23 cellular contexts compared by ENCODE assay signal in genomic region chr1:221717491-221717865, GRCh38. TPM values are rescaled to one million over a fixed set of nuclear protein-coding genes. Genes with fewer than 3 reads are reported as not detected.
A peak's percentile ranks its signal among the peaks of the same experiment; 100 is the strongest.
DNase-seq lines count a peak whose midpoint lies in the region; ATAC-seq, FAIRE-seq and TF ChIP-seq lines count a peak whose summit lies in the region.
"Had no signal": no experiment of that assay in that cellular context is flagged by ENCODE, and none has a peak within 500 bp of the region (broad histone marks: within the 10 kb centered on the region; RNA-seq: fewer than 3 reads in every experiment).

No MANE protein-coding gene starts in this region.

- peaks cover 18% of the 10 kb centered on the region for H3K79me1 ChIP-seq in mesenchymal stem cell (replicated peaks; ENCODE audit: low read length, poor library complexity, severe bottlenecking)

- no peak for TF ChIP-seq RAD21 in K562 (CRISPR knock-in tag; conservative IDR thresholded peaks at IDR 0.05 in 1 of 2, IDR thresholded peaks at IDR 0.05 in 1 of 2)

- H3F3A ChIP-seq in GM23338 (replicated peaks; ENCODE audit: low read depth): no peaks in the 10 kb centered on the region

- peaks cover 41% of the 10 kb centered on the region for H3K27me3 Mint-ChIP-seq in GM23338 (ENCODE audit: insufficient read depth, low read depth, poor library complexity)
- peaks cover 16% of the 10 kb centered on the region for H3K27me3 Mint-ChIP-seq in activated T-cell treated with anti-CD3 and anti-CD28 coated beads, Interleukin-2, amount 50 U/mL, for 72 hours (ENCODE audit: low read depth)
- no peaks in the 10 kb centered on the region for H3K27me3 Mint-ChIP-seq in CD4-positive, alpha-beta T cell
- H3K27me3 Mint-ChIP-seq: stimulated activated naive CD8-positive, alpha-beta T cell treated with anti-CD3 and anti-CD28 coated beads, Interleukin-15, Interleukin-2, amounts not matched to agents 100 ng/mL and 50 ng/mL, for 24 hours had no signal

- H4K20me1 ChIP-seq in GM23338 (replicated peaks; ENCODE audit: insufficient read depth) (no peaks in the 10 kb centered on the region), K562 (replicated peaks; ENCODE audit: control insufficient read depth, insufficient read depth, low read length) (no peaks in the 10 kb centered on the region)

- H3K36me3 Mint-ChIP-seq in GM23338 (ENCODE audit: low read depth): peaks cover 19% of the 10 kb centered on the region
- peaks cover 10 to 19% of the 10 kb centered on the region in 2 donors for H3K36me3 Mint-ChIP-seq in activated T-cell treated with anti-CD3 and anti-CD28 coated beads, Interleukin-2, amount 50 U/mL, for 72 hours (ENCODE audit: insufficient read depth in 2 of 2)
- peaks cover 7% of the 10 kb centered on the region for H3K36me3 Mint-ChIP-seq in CD4-positive, alpha-beta T cell (ENCODE audit: low read depth)

- H2BK15ac ChIP-seq in mesenchymal stem cell (ENCODE audit: low read depth, poor library complexity, severe bottlenecking): no peak overlapping the region

- no peaks in the 10 kb centered on the region for H3K9me1 ChIP-seq in K562 (ENCODE audit: control insufficient read depth, insufficient read depth, low read length)

- peak overlapping the region; percentile 60 to 92 for H3K4ac ChIP-seq in mesenchymal stem cell (ENCODE audit: low read depth in 1 of 2, low read length in 2 of 2)

- H3K9ac ChIP-seq in K562 (ENCODE audit: insufficient read depth in 1 of 2, low read depth in 2 of 2, low read length in 2 of 2) (no peak overlapping the region), mesenchymal stem cell (ENCODE audit: low read length) (no peak overlapping the region), skeletal muscle tissue (ENCODE audit: low read depth in 1 of 3, low read length in 3 of 3) (no peak overlapping the region)
- H3K9ac ChIP-seq: GM23248 had no signal

- no peak for FAIRE-seq in K562 (lab: Jason Lieb, UNC)
- FAIRE-seq: endothelial cell of umbilical vein, GM12878 had no signal

- H3K9me3 Mint-ChIP-seq in GM23338: peaks cover 29% of the 10 kb centered on the region
- peaks cover 0 to 3% of the 10 kb centered on the region in 2 donors for H3K9me3 Mint-ChIP-seq in activated T-cell treated with anti-CD3 and anti-CD28 coated beads, Interleukin-2, amount 50 U/mL, for 72 hours
- H3K9me3 Mint-ChIP-seq in CD4-positive, alpha-beta T cell: no peaks in the 10 kb centered on the region

- H4K8ac ChIP-seq in mesenchymal stem cell (ENCODE audit: low read length): peak overlapping the region; percentile 19

- peaks cover 5% of the 10 kb centered on the region; the same call in 1 of the 2 replicates for H3K9me2 ChIP-seq in GM23338 (ENCODE audit: insufficient read depth)

- H2BK120ac ChIP-seq in mesenchymal stem cell (ENCODE audit: low read depth, low read length): peak overlapping the region; percentile 93

- CTCF ChIA-PET in K562 (lab: Yijun Ruan, JAX; ENCODE audit: low intra/inter-chr PET ratio): no interaction called here
- CTCF ChIA-PET in CD4-positive, alpha-beta T cell (lab: Charles Lee): no interaction called here

- H3K36me3 ChIP-seq in GM23338 (ENCODE audit: insufficient read depth) (no peaks in the 10 kb centered on the region; the same call in 1 of the 2 replicates), K562 (ENCODE audit: control insufficient read depth, insufficient read depth, low read length) (0 out of 3 replicates have a peak, but pooled peaks cover 4% of the 10 kb centered on the region), mesenchymal stem cell (ENCODE audit: control insufficient read depth in 1 of 2, insufficient read depth in 2 of 2, low read depth in 1 of 2, low read length in 2 of 2) (no peaks in the 10 kb centered on the region), skeletal muscle tissue (ENCODE audit: control insufficient read depth in 3 of 3, insufficient read depth in 3 of 3, low read length in 3 of 3) (no peaks in the 10 kb centered on the region)
- H3K36me3 ChIP-seq: ascending aorta, uterus had no signal

- H3K27me3 ChIP-seq in GM23338 (ENCODE audit: insufficient read depth): peaks cover 46% of the 10 kb centered on the region
- H3K27me3 ChIP-seq in K562 (ENCODE audit: control insufficient read depth in 2 of 2, insufficient read depth in 2 of 2, low read length in 2 of 2): no peaks in the 10 kb centered on the region
- H3K27me3 ChIP-seq in mesenchymal stem cell (ENCODE audit: control insufficient read depth in 1 of 2, insufficient read depth in 1 of 2, low read length in 2 of 2): no peaks in the 10 kb centered on the region
- H3K27me3 ChIP-seq in skeletal muscle tissue (ENCODE audit: control insufficient read depth in 3 of 3, insufficient read depth in 3 of 3, low read length in 3 of 3): no peaks in the 10 kb centered on the region
- H3K27me3 ChIP-seq in CD4-positive, alpha-beta T cell (ENCODE audit: control insufficient read depth, insufficient read depth, low read length): no peaks in the 10 kb centered on the region
- H3K27me3 ChIP-seq: ascending aorta, uterus had no signal

- peak overlapping the region; percentile 71 for H2AK5ac ChIP-seq in mesenchymal stem cell (ENCODE audit: low read length, severe bottlenecking)

- POLR2A ChIA-PET in K562 (lab: Yijun Ruan, JAX): interaction anchor here (1.8 kb wide), 1 partner anchor 24 kb away, joined by 10 read pairs; the partner anchor contains the start of gene DUSP10
- POLR2A ChIA-PET in CD4-positive, alpha-beta T cell (lab: Charles Lee): interaction anchor here (0.6 to 2.7 kb wide), 2 partner anchors 9 to 24 kb away, joined by 3 to 19 read pairs; partner anchors contain the start of gene DUSP10

- H3K4me2 ChIP-seq in GM23338 (peak overlapping the region; percentile 4), K562 (ENCODE audit: insufficient read depth, low read length) (no peak overlapping the region), mesenchymal stem cell (ENCODE audit: low read length, poor library complexity, severe bottlenecking) (no peak overlapping the region)

- no peak overlapping the region for H3K23ac ChIP-seq in mesenchymal stem cell (ENCODE audit: low read length in 2 of 2)

- no peak overlapping the region for H2BK5ac ChIP-seq in mesenchymal stem cell (ENCODE audit: low read depth, low read length, poor library complexity, severe bottlenecking)

- peak overlapping the region; percentile 85 to 91 for H2BK12ac ChIP-seq in mesenchymal stem cell (ENCODE audit: low read length in 2 of 2)

- BruUV-seq in K562 (replicated peaks; lab: Mats Ljungman, UMichigan): no TSS peak

- no peak for TF ChIP-seq EP300 in K562 (IDR thresholded peaks at IDR 0.05; ENCODE audit: low read length)

- in situ Hi-C loops in K562 (cut with MboI): no loop called here

- TF ChIP-seq CTCF in GM23338 (conservative IDR thresholded peaks at IDR 0.05; ENCODE audit: low read depth in 2 of 2) (no peak), K562 (IDR thresholded peaks at IDR 0.05 in 2 of 3, conservative IDR thresholded peaks at IDR 0.05 in 1 of 3; ENCODE audit: insufficient read depth in 2 of 3, low read depth in 1 of 3, low read length in 3 of 3) (no peak)
- TF ChIP-seq CTCF in CD4-positive, alpha-beta T cell (IDR thresholded peaks at IDR 0.05): no peak

- no peak for DNase-seq in GM23338 (ENCODE audit: low spot score)
- DNase-seq in K562 (ENCODE audit: extremely low read depth in 1 of 4, low spot score in 3 of 4): peak in 1 of 4 experiments; percentile 55
- DNase-seq in mesenchymal stem cell: no peak
- no peak for DNase-seq in activated T-cell treated with anti-CD3 and anti-CD28 coated beads, Interleukin-2, amount 50 U/mL, for 72 hours
- no peak for DNase-seq in activated CD4-positive, alpha-beta T cell treated with anti-CD3 and anti-CD28 coated beads, Interleukin-2, amount 50 U/mL, for 1 hour
- no peak for DNase-seq in nucleus accumbens (lab: John Stamatoyannopoulos, UW)
- DNase-seq in CD4-positive, alpha-beta T cell: no peak
- DNase-seq: activated CD4-positive, alpha-beta T cell treated with anti-CD3 and anti-CD28 coated beads for 4 hours; activated naive CD4-positive, alpha-beta T cell; COR-L47; cortex of kidney; foreskin melanocyte; GM23248; KBM-7; naive thymus-derived CD8-positive, alpha-beta T cell; NCI-H1092 treated with DMSO at 0.1 percent for 48 hours; NK-92 treated with Interleukin-12 subunit alpha and Interleukin-12 subunit beta, amount 100 ng/mL, for 24 hours; uterus had no signal

- peak overlapping the region; percentile 73 for H4K91ac ChIP-seq in mesenchymal stem cell (ENCODE audit: low read length)

- peaks cover 57% of the 10 kb centered on the region for H3K4me1 Mint-ChIP-seq in GM23338
- H3K4me1 Mint-ChIP-seq in activated T-cell treated with anti-CD3 and anti-CD28 coated beads, Interleukin-2, amount 50 U/mL, for 72 hours (ENCODE audit: low read depth): peaks cover 64% of the 10 kb centered on the region
- H3K4me1 Mint-ChIP-seq in CD4-positive, alpha-beta T cell (ENCODE audit: low read depth): peaks cover 42% of the 10 kb centered on the region

- H3K4me3 ChIP-seq in GM23338 (peak overlapping the region; percentile 6; the same call in 1 of the 2 replicates), K562 (no peak overlapping the region), mesenchymal stem cell (ENCODE audit: insufficient read depth in 1 of 2, low read depth in 1 of 2, low read length in 2 of 2) (no peak overlapping the region), skeletal muscle tissue (ENCODE audit: low read length in 3 of 3) (no peak overlapping the region)
- H3K4me3 ChIP-seq: ascending aorta, GM12878, uterus had no signal

- H3K14ac ChIP-seq in mesenchymal stem cell (ENCODE audit: low read length in 2 of 2): no peak overlapping the region

- H3K79me2 ChIP-seq in GM23338 (replicated peaks; ENCODE audit: insufficient read depth): no peaks in the 10 kb centered on the region
- peaks cover 23% of the 10 kb centered on the region for H3K79me2 ChIP-seq in K562 (ENCODE audit: control insufficient read depth, insufficient read depth, low read length)

- H3K4me1 ChIP-seq in GM23338 (ENCODE audit: insufficient read depth) (peaks cover 39% of the 10 kb centered on the region), K562 (replicated peaks in 1 of 2; ENCODE audit: control insufficient read depth in 2 of 2, insufficient read depth in 2 of 2, low read length in 2 of 2) (peaks cover 8 to 80% of the 10 kb centered on the region in 2 experiments), mesenchymal stem cell (ENCODE audit: control insufficient read depth, insufficient read depth, low read depth, low read length) (peaks cover 31% of the 10 kb centered on the region), skeletal muscle tissue (ENCODE audit: control insufficient read depth in 3 of 3, insufficient read depth in 3 of 3, low read length in 3 of 3) (peaks cover 26 to 64% (median 29%) of the 10 kb centered on the region in 3 donors)

- no peak overlapping the region for H2AFZ ChIP-seq in GM23338
- H2AFZ ChIP-seq in K562 (ENCODE audit: low read depth, low read length): no peak overlapping the region
- no peak overlapping the region for H2AFZ ChIP-seq in mesenchymal stem cell (ENCODE audit: low read depth, low read length)
- H2AFZ ChIP-seq: GM23248 had no signal

- H3K4me3 Mint-ChIP-seq in GM23338: no peak overlapping the region
- no peak overlapping the region for H3K4me3 Mint-ChIP-seq in activated T-cell treated with anti-CD3 and anti-CD28 coated beads, Interleukin-2, amount 50 U/mL, for 72 hours
- H3K4me3 Mint-ChIP-seq in CD4-positive, alpha-beta T cell: no peak overlapping the region
- H3K4me3 Mint-ChIP-seq: naive thymus-derived CD8-positive, alpha-beta T cell; stimulated activated naive CD8-positive, alpha-beta T cell treated with anti-CD3 and anti-CD28 coated beads, Interleukin-15, Interleukin-2, amounts not matched to agents 100 ng/mL and 50 ng/mL, for 24 hours had no signal

- intact Hi-C loops in K562 (cut with micrococcal nuclease): no loop called here
- intact Hi-C loops in CD4-positive, alpha-beta T cell (cut with DNase I, micrococcal nuclease): no loop called here

- H3K18ac ChIP-seq in mesenchymal stem cell (ENCODE audit: low read depth in 1 of 2, low read length in 2 of 2): peak overlapping the region in 1 of 2 experiments; percentile 93

- 3% methylated on average over 2 of the region's 2 CpGs for WGBS in K562 (ENCODE audit: insufficient coverage, low coverage, missing lambda C conversion rate)
- 100% methylated on average over 1 of the region's 2 CpGs for WGBS in mesenchymal stem cell

- ATAC-seq in GM23338 (no peak), K562 (peak; percentile 45)
- no peak for ATAC-seq in activated T-cell treated with anti-CD3 and anti-CD28 coated beads, Interleukin-2, amount 50 U/mL, for 72 hours (replicated peaks in 1 of 2)
- no peak for ATAC-seq in CD4-positive, alpha-beta T cell (ENCODE audit: poor library complexity)
- ATAC-seq: GM12878; naive thymus-derived CD8-positive, alpha-beta T cell had no signal

- H3K27ac ChIP-seq in GM23338 (ENCODE audit: low read depth): no peak overlapping the region
- peak overlapping the region; percentile 74; the same call in 1 of the 3 replicates for H3K27ac ChIP-seq in K562 (ENCODE audit: extremely low read depth, low read depth, low read length)
- peak overlapping the region; percentile 92 for H3K27ac ChIP-seq in mesenchymal stem cell (ENCODE audit: low read length, poor library complexity, severe bottlenecking)
- H3K27ac ChIP-seq in skeletal muscle tissue (ENCODE audit: low read depth, low read length): peak overlapping the region; percentile 21
- H3K27ac ChIP-seq in CD4-positive, alpha-beta T cell (ENCODE audit: low read depth, low read length): no peak overlapping the region
- H3K27ac ChIP-seq: ascending aorta had no signal

- H3K9me3 ChIP-seq in K562 (replicated peaks; ENCODE audit: control insufficient read depth, insufficient read depth, low read depth, low read length) (no peaks in the 10 kb centered on the region), mesenchymal stem cell (ENCODE audit: control insufficient read depth, low read length) (no peaks in the 10 kb centered on the region), skeletal muscle tissue (ENCODE audit: control insufficient read depth in 3 of 3, low read length in 3 of 3) (no peaks in the 10 kb centered on the region)
- H3K9me3 ChIP-seq in CD4-positive, alpha-beta T cell (ENCODE audit: control insufficient read depth, low read length): no peaks in the 10 kb centered on the region
- H3K9me3 ChIP-seq: ascending aorta, uterus had no signal

- no peak for TF ChIP-seq POLR2A in K562 (conservative IDR thresholded peaks at IDR 0.05)

- H3K27ac Mint-ChIP-seq in GM23338: no peak overlapping the region
- H3K27ac Mint-ChIP-seq in activated T-cell treated with anti-CD3 and anti-CD28 coated beads, Interleukin-2, amount 50 U/mL, for 72 hours: no peak overlapping the region
- no peak overlapping the region for H3K27ac Mint-ChIP-seq in CD4-positive, alpha-beta T cell

RNA-seq across cellular contexts. Expression of gene DUSP10, which starts 24.4 kb away (rescaled TPM):
- 1.0 and 1.5 TPM in 2 replicates for total RNA-seq in GM23338 (2014; rRNA removed; shearing (Covaris generic))
- polyA plus RNA-seq in GM23338 (2016; fragmentation: Nextera tagmentation; extraction: Ambion mirVana) (1.1 and 1.6 TPM in 2 replicates), K562 (2011; rRNA removed) (1.7 and 3.1 TPM in 2 replicates), K562 (2014; fragmentation: Illumina TruSeq; extraction: Trizol) (6.2 and 8.3 TPM in 2 replicates), K562 (2014; fragmentation: Nextera tagmentation; extraction: Ambion mirVana) (1 to 10 TPM; 3.8 to 5.5 TPM), K562 (2014; rRNA removed) (5.4 and 6.6 TPM in 2 replicates)
- total RNA-seq in K562 (2011; cell fraction: chromatin; rRNA removed; ENCODE audit: low replicate concordance): 5.0 and 6.0 TPM in 2 replicates
- total RNA-seq in K562 (2011; cell fraction: nucleolus; rRNA removed): 3.9 and 4.0 TPM in 2 replicates
- 3.6 and 4.4 TPM in 2 replicates for total RNA-seq in K562 (2011; cell fraction: nucleoplasm; rRNA removed)
- total RNA-seq in K562 (2014; rRNA removed) (6.6 and 7.3 TPM in 2 replicates), K562 (2014; rRNA removed; fragmentation: Illumina TruSeq; extraction: Trizol) (6.3 and 7.6 TPM in 2 replicates), K562 (2015; rRNA removed; fragmentation: Illumina TruSeq; extraction: Trizol) (7.0 and 7.8 TPM in 2 replicates), K562 (2021) (5.9 and 6.1 TPM in 2 replicates), skeletal muscle tissue (28.2 TPM)
- 3.6 and 4.4 TPM in 2 replicates for polyA plus RNA-seq in K562 (2011; cell fraction: cytosol; rRNA removed)
- polyA plus RNA-seq in K562 (2011; cell fraction: nucleus; rRNA removed): 3.0 and 4.0 TPM in 2 replicates
- 5.8 and 10.6 TPM in 2 replicates for polyA plus RNA-seq in K562 (2012)
- polyA minus RNA-seq in K562 (2011; rRNA and poly(A)+ RNA removed): 4.8 and 6.1 TPM in 2 replicates
- polyA minus RNA-seq in K562 (2011; cell fraction: cytosol; rRNA and poly(A)+ RNA removed): 1.0 and 1.4 TPM in 2 replicates
- polyA minus RNA-seq in K562 (2011; cell fraction: nucleus; rRNA and poly(A)+ RNA removed): 4.8 and 8.7 TPM in 2 replicates
- 46.8 TPM for polyA plus RNA-seq in mesenchymal stem cell (2013, experiment 1 of 2)
- 45.6 TPM for polyA plus RNA-seq in mesenchymal stem cell (2013, experiment 2 of 2)
- total RNA-seq in activated T-cell treated with anti-CD3 and anti-CD28 coated beads, Interleukin-2, amount 50 U/mL, for 72 hours: 10 to 100 TPM; 14.3 TPM
- total RNA-seq in CD4-positive, alpha-beta T cell: 10 to 100 TPM; 66.9 to 70.9 TPM

Comparison
In these comparisons a context has a peak if more than half of its experiments do, and no peak if none do; other contexts are left out.
1. H3K27ac ChIP-seq: peak in K562 (single experiment), mesenchymal stem cell (single experiment) and skeletal muscle tissue (single experiment); none in GM23338 (single experiment) and CD4-positive, alpha-beta T cell (single experiment).